1 cellular context compared by ENCODE assay signal in genomic region chr12:7373226-7373625, GRCh38.
TF ChIP-seq lines count a peak whose summit lies in the region.

No MANE protein-coding gene starts in this region.

TF ChIP-seq in GM23338, 12 proteins besides CTCF, POLR2A, EP300 and RAD21:
- TF ChIP-seq ZNF462 (CRISPR knock-in tag; IDR thresholded peaks at IDR 0.05) (no peak), EZH2phosphoT487 (IDR thresholded peaks at IDR 0.05; ENCODE audit: unreplicated experiment) (no peak), POLR2AphosphoS5 (IDR thresholded peaks at IDR 0.05; ENCODE audit: low read depth) (no peak), ZNF114 (CRISPR knock-in tag; IDR thresholded peaks at IDR 0.05) (no peak), NANOG (IDR thresholded peaks at IDR 0.05; ENCODE audit: borderline replicate concordance) (no peak), EZH2 (IDR thresholded peaks at IDR 0.05; ENCODE audit: low read depth, unreplicated experiment) (no peak), JUNB (IDR thresholded peaks at IDR 0.05; ENCODE audit: unreplicated experiment) (no peak), STAT1 (IDR thresholded peaks at IDR 0.05; ENCODE audit: unreplicated experiment) (no peak), CREB1 (CRISPR knock-in tag; IDR thresholded peaks at IDR 0.05; ENCODE audit: low read depth) (no peak), REST (IDR thresholded peaks at IDR 0.05; ENCODE audit: unreplicated experiment) (no peak), ZNF331 (CRISPR knock-in tag; IDR thresholded peaks at IDR 0.05; ENCODE audit: low read depth) (no peak)
- TF ChIP-seq, protein P1, sequence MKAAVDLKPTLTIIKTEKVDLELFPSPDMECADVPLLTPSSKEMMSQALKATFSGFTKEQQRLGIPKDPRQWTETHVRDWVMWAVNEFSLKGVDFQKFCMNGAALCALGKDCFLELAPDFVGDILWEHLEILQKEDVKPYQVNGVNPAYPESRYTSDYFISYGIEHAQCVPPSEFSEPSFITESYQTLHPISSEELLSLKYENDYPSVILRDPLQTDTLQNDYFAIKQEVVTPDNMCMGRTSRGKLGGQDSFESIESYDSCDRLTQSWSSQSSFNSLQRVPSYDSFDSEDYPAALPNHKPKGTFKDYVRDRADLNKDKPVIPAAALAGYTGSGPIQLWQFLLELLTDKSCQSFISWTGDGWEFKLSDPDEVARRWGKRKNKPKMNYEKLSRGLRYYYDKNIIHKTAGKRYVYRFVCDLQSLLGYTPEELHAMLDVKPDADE (IDR thresholded peaks at IDR 0.05): no peak
TF ChIP-seq in GM23338: peak in this region for 0.
